In the genomic region with DNA sequence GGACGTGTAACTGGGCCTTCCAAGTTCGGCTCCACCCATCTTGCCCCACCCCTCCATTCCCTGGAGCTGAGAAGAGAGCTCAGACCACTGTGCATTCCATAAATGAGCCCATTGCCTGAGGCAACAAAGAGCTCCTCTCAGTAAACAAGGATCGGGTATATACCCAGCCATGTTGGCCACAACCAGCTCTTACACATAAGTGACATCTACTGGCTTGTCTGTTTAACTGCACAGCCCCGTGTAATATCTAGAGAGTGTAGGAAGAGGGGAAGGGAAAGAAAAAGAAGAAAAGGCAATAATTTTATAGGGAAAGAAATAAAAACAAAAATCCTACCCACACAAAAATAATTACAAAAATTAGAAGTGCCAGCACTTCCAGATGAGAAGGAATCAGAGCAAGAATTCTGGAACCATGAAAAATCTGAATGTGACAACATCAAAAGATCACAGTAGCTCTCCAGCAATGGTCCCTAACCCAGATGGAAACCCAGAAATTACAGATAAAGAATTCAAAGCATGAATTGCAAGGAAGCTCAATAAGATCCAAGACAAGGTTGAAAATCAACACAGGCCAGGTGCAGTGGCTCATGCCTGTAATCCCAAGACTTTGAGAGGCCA, we compare ENCODE assay signal across 8 cellular contexts.
DNase-seq lines count a peak whose midpoint lies in the region; ATAC-seq and TF ChIP-seq lines count a peak whose summit lies in the region.

No MANE protein-coding gene starts in this region.

- peaks cover 90% of the 10 kb centered on the region for H3K4me1 Mint-ChIP-seq in stimulated activated memory B cell treated with anti-CD40 and anti-IgM and Interleukin-4, amounts not matched to agents 10 μg/mL and 1 μg/mL and 100 μg/mL, for 72 hours

- ATAC-seq in GM21717 (IDR thresholded peaks at IDR 0.05; ENCODE audit: unreplicated experiment) = peak; percentile 50
- peak; percentile 87 for ATAC-seq in stimulated activated memory B cell treated with anti-CD40 and anti-IgM and Interleukin-4, amounts not matched to agents 10 μg/mL and 1 μg/mL and 100 μg/mL, for 72 hours

- DNase-seq in Daoy (ENCODE audit: low read depth) (peak; percentile 83), NCI-H460 (ENCODE audit: extremely low read depth, low read depth) (peak; percentile 65), foreskin fibroblast (peak; percentile 57 to 79), mesenteric fat pad (ENCODE audit: low spot score) (no peak)
- peak; percentile 44 for DNase-seq in activated T-cell treated with anti-CD3 and anti-CD28 coated beads, Interleukin-2, amount 50 U/mL, for 1 hour
- DNase-seq in activated CD4-positive, CD25-positive, alpha-beta regulatory T cell (lab: John Stamatoyannopoulos, UW) = no peak

- peaks cover 61% of the 10 kb centered on the region for H3K36me3 Mint-ChIP-seq in stimulated activated memory B cell treated with anti-CD40 and anti-IgM and Interleukin-4, amounts not matched to agents 10 μg/mL and 1 μg/mL and 100 μg/mL, for 72 hours

- peaks cover 21% of the 10 kb centered on the region for H3K9me3 Mint-ChIP-seq in stimulated activated memory B cell treated with anti-CD40 and anti-IgM and Interleukin-4, amounts not matched to agents 10 μg/mL and 1 μg/mL and 100 μg/mL, for 72 hours

- peak; percentile 54 for TF ChIP-seq CTCF in foreskin fibroblast (IDR thresholded peaks at IDR 0.05; ENCODE audit: low read depth, low read length)

- no peak overlapping the region for H3K4me3 ChIP-seq in foreskin fibroblast (ENCODE audit: low read depth in 1 of 2, low read length in 2 of 2)

- H3K27ac Mint-ChIP-seq in stimulated activated memory B cell treated with anti-CD40 and anti-IgM and Interleukin-4, amounts not matched to agents 10 μg/mL and 1 μg/mL and 100 μg/mL, for 72 hours = peak overlapping the region; percentile 97

- peak overlapping the region; percentile 13 for H3K4me3 Mint-ChIP-seq in stimulated activated memory B cell treated with anti-CD40 and anti-IgM and Interleukin-4, amounts not matched to agents 10 μg/mL and 1 μg/mL and 100 μg/mL, for 72 hours

- no peaks in the 10 kb centered on the region for H3K27me3 Mint-ChIP-seq in stimulated activated memory B cell treated with anti-CD40 and anti-IgM and Interleukin-4, amounts not matched to agents 10 μg/mL and 1 μg/mL and 100 μg/mL, for 72 hours

Comparison
In these comparisons a context has a peak if more than half of its experiments do, and no peak if none do; other contexts are left out.
1. DNase-seq: peak in Daoy (single experiment), NCI-H460 (single experiment), activated T-cell treated with anti-CD3 and anti-CD28 coated beads, Interleukin-2, amount 50 U/mL, for 1 hour (single experiment) and foreskin fibroblast (2 of 2); none in mesenteric fat pad (single experiment) and activated CD4-positive, CD25-positive, alpha-beta regulatory T cell (0 of 4).